ENCODE assay signal across 10 cellular contexts in the genomic region with DNA sequence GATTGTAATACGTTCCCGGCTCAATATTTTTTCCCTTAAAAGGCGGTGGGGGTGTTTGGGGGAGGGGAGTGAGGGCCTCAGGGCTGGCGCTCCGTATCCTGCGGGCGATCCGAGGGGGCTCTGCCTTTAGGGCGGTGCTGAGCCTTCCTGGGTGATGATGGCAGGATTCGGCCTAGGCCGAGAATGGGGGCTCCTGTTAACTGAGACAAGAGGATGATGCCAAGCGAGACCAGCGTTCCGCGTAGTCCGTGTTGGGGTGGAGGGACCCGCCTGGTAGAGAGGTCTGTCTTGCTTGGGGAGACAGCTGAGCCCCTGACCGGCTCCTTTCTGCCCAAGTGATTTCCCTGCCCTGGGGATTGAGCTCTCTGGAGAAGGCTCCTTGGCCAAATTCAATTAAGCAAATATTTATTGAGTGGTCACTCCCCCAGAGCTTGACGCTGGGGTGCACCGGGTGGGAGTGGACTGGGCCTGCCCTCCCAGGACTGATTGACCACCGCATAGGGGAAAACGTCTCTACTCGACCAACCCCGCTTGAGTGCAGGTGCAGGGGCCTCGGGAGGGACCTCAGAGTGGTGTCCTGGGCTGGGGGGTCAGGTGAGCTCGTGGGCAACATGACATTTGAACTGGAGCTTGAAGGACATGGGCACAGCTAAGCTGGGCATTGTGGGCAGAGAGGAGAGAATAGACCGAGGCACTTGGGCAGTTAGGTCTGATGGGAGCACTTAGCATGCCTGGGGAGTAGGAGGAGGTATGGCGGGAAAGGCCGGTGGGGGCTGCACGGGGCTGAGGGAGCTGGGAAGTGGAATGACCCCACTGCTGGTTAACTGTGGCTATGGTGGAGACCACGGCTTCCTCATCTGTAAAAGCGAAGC. TPM values are rescaled to one million over a fixed set of nuclear protein-coding genes. Genes with fewer than 3 reads are reported as not detected.
A peak's percentile ranks its signal among the peaks of the same experiment; 100 is the strongest.
DNase-seq lines count a peak whose midpoint lies in the region; ATAC-seq and TF ChIP-seq lines count a peak whose summit lies in the region.
"Had no signal": no experiment of that assay in that cellular context is flagged by ENCODE, and none has a peak within 500 bp of the region (broad histone marks: within the 10 kb centered on the region; RNA-seq: fewer than 3 reads in every experiment).

No MANE protein-coding gene starts in this region.

- H3K9me3 ChIP-seq in breast epithelium (no peaks in the 10 kb centered on the region), mammary epithelial cell (replicated peaks; ENCODE audit: insufficient read depth, low read length) (no peaks in the 10 kb centered on the region), uterus (no peaks in the 10 kb centered on the region)

- CTCF ChIA-PET in MCF 10A (lab: Yijun Ruan, JAX) (interaction anchor here (0.5 to 0.6 kb wide), 2 partner anchors 115 to 484 kb away, joined by 3 read pairs; no protein-coding TSS in a partner anchor), mammary epithelial cell (lab: Charles Lee; ENCODE audit: low non-redundant PET) (no interaction called here)

- H4K20me1 ChIP-seq in mammary epithelial cell (ENCODE audit: insufficient read depth, low read length): no peaks in the 10 kb centered on the region

- POLR2A ChIA-PET in MCF 10A (lab: Yijun Ruan, JAX): no interaction called here

- no peaks in the 10 kb centered on the region for H3K36me3 Mint-ChIP-seq in MCF 10A (ENCODE audit: insufficient read depth, unreplicated experiment)
- peaks cover 0 to 6% of the 10 kb centered on the region in 2 donors for H3K36me3 Mint-ChIP-seq in naive B cell

- H3K4me3 Mint-ChIP-seq in MCF 10A (ENCODE audit: unreplicated experiment) (no peak overlapping the region), naive B cell (peak overlapping the region; percentile 75 to 94 (median 85))

- no peaks in the 10 kb centered on the region for H3K79me2 ChIP-seq in mammary epithelial cell (ENCODE audit: insufficient read depth, low read length)

- peak overlapping the region; percentile 48 to 85 (median 64) for H3K4me3 ChIP-seq in breast epithelium
- H3K4me3 ChIP-seq in mammary epithelial cell (replicated peaks in 1 of 3; ENCODE audit: insufficient read depth in 1 of 3, low read depth in 2 of 3, low read length in 3 of 3): no peak overlapping the region
- H3K4me3 ChIP-seq in uterus: peak overlapping the region; percentile 36 to 77

- no peak for TF ChIP-seq CTCF in breast epithelium (IDR thresholded peaks at IDR 0.05)
- no peak for TF ChIP-seq CTCF in MCF 10A (IDR thresholded peaks at IDR 0.05; ENCODE audit: unreplicated experiment)
- no peak for TF ChIP-seq CTCF in mammary epithelial cell (conservative IDR thresholded peaks at IDR 0.05 in 1 of 2, IDR thresholded peaks at IDR 0.05 in 1 of 2; ENCODE audit: extremely low read depth in 1 of 2, insufficient read depth in 1 of 2, low read depth in 1 of 2, low read length in 2 of 2)
- TF ChIP-seq CTCF in uterus (IDR thresholded peaks at IDR 0.05): no peak

- peak overlapping the region; percentile 88 for H3K4me2 ChIP-seq in mammary epithelial cell (ENCODE audit: insufficient read depth, low read depth, low read length)

- 98% methylated on average over 12 of the region's 32 CpGs for WGBS in mammary epithelial cell (ENCODE audit: low coverage, missing lambda C conversion rate)

- no peaks in the 10 kb centered on the region for H3K27me3 ChIP-seq in breast epithelium
- no peaks in the 10 kb centered on the region for H3K27me3 ChIP-seq in mammary epithelial cell (ENCODE audit: insufficient read depth, low read length)
- no peaks in the 10 kb centered on the region for H3K27me3 ChIP-seq in uterus

- no peak overlapping the region for H3K9ac ChIP-seq in mammary epithelial cell (ENCODE audit: insufficient read depth, low read length)

- DNase-seq in breast epithelium (ENCODE audit: low spot score in 2 of 2): peak in 1 of 2 donors; percentile 48
- DNase-seq in MCF 10A (ENCODE audit: unreplicated experiment): no peak
- DNase-seq in mammary epithelial cell: no peak
- DNase-seq in naive B cell: no peak
- DNase-seq in uterus: peak in 1 of 2 donors; percentile 19
- DNase-seq in OCI-M1 (lab: John Stamatoyannopoulos, UW): no peak
- DNase-seq in COLO829 (ENCODE audit: low spot score): no peak
- DNase-seq: activated CD4-positive, alpha-beta T cell treated with anti-CD3 and anti-CD28 coated beads for 48 hours had no signal

- H3K9me3 Mint-ChIP-seq in MCF 10A (ENCODE audit: unreplicated experiment) (no peaks in the 10 kb centered on the region), naive B cell (no peaks in the 10 kb centered on the region)

- H3K4me1 ChIP-seq in breast epithelium (peaks cover 0 to 7% of the 10 kb centered on the region in 2 donors), mammary epithelial cell (ENCODE audit: insufficient read depth, low read length) (peaks cover 10% of the 10 kb centered on the region), uterus (peaks cover 0 to 3% of the 10 kb centered on the region in 2 donors)

- H3K36me3 ChIP-seq in breast epithelium (no peaks in the 10 kb centered on the region), mammary epithelial cell (ENCODE audit: insufficient read depth, low read length) (no peaks in the 10 kb centered on the region), uterus (no peaks in the 10 kb centered on the region)

- no peak overlapping the region for H2AFZ ChIP-seq in mammary epithelial cell (ENCODE audit: low read depth, low read length)

- dilution Hi-C loops in mammary epithelial cell (cut with HindIII; ENCODE audit: low sequenced_read_pairs): no loop called here

- intact Hi-C loops in breast epithelium (cut with DNase I; ENCODE audit: low total_unique reads): no loop called here
- intact Hi-C loops in MCF 10A (cut with micrococcal nuclease): no loop called here
- intact Hi-C loops in mammary epithelial cell (cut with micrococcal nuclease): loop anchor here (5.0 kb wide), 1 partner anchor 71 kb away; a partner anchor contains a TSS
- intact Hi-C loops in uterus (cut with DNase I; ENCODE audit: low total_unique reads): loop anchor here (10.0 kb wide), 1 partner anchor 73 kb away; a partner anchor contains a TSS

- H3K27ac Mint-ChIP-seq in MCF 10A (ENCODE audit: low read depth, unreplicated experiment): no peak overlapping the region
- H3K27ac Mint-ChIP-seq in naive B cell: peak overlapping the region in 5 of 6 donors; percentile 28 to 88 (median 83)

- H3K27ac ChIP-seq in breast epithelium: peak overlapping the region in 1 of 2 donors; percentile 43
- no peak overlapping the region for H3K27ac ChIP-seq in mammary epithelial cell (ENCODE audit: insufficient read depth, low read depth, low read length)
- peak overlapping the region in 1 of 2 donors; percentile 55 for H3K27ac ChIP-seq in uterus
- H3K27ac ChIP-seq: HL-60 had no signal

- H3K27me3 Mint-ChIP-seq in MCF 10A (ENCODE audit: insufficient read depth, unreplicated experiment) (no peaks in the 10 kb centered on the region), naive B cell (peaks cover 0 to 17% (median 10%) of the 10 kb centered on the region in 3 donors)

- BruUV-seq in MCF 10A (replicated peaks; lab: Mats Ljungman, UMichigan) (no TSS peak), mammary epithelial cell (replicated peaks; lab: Mats Ljungman, UMichigan) (no TSS peak)

- H3K4me1 Mint-ChIP-seq in MCF 10A (ENCODE audit: insufficient read depth, unreplicated experiment) (no peaks in the 10 kb centered on the region), naive B cell (peaks cover 32 to 40% (median 39%) of the 10 kb centered on the region in 3 donors)

- ATAC-seq in naive B cell (ENCODE audit: low read depth in 2 of 2) (no peak), HG03135 (IDR thresholded peaks at IDR 0.05; ENCODE audit: unreplicated experiment) (no peak)

- in situ Hi-C loops in mammary epithelial cell (cut with MboI; ENCODE audit: low sequenced_read_pairs in 2 of 2): no loop called here

- TF ChIP-seq POLR2A in breast epithelium (IDR thresholded peaks at IDR 0.05): no peak
- TF ChIP-seq POLR2A in uterus (IDR thresholded peaks at IDR 0.05): no peak

RNA-seq across cellular contexts. Expression of a gene that starts 1.1 kb away (rescaled TPM):
- total RNA-seq in breast epithelium (10 to 100 TPM in 1 of 3 donors, 1 to 10 TPM in 2; 5.0 to 15.7 (median 5.3) TPM), MCF 10A (2022) (0.82 and 0.98 TPM in 2 replicates), mammary epithelial cell (10 to 100 TPM in 1 of 2 donors, 1 to 10 TPM in 1; 2.0 to 12.0 TPM), uterus (10 to 100 TPM in 2 of 4 donors, 1 to 10 TPM in 2; 5.6 to 21.6 (median 12.1) TPM)
- polyA plus RNA-seq in mammary epithelial cell (0.75 TPM), naive B cell (ENCODE audit: low read depth in 6 of 6) (1 to 10 TPM in 3 of 6 donors, under 1 TPM in 2, not detected in 1; 0.39 to 4.7 (median 2.3) TPM)
- polyA minus RNA-seq in mammary epithelial cell: not detected

Comparison
In these comparisons a context has a peak if more than half of its experiments do, and no peak if none do; other contexts are left out.
1. H3K4me3 ChIP-seq: peak in breast epithelium (3 of 3) and uterus (2 of 2); none in mammary epithelial cell (0 of 3).
2. intact Hi-C loops: an anchor here in mammary epithelial cell (5.0 kb wide) and uterus (10.0 kb wide); none called in breast epithelium and MCF 10A.